8 cellular contexts compared by ENCODE assay signal in genomic region chr5:73497537-73498056, GRCh38. TPM values are rescaled to one million over a fixed set of nuclear protein-coding genes. Genes with fewer than 3 reads are reported as not detected.
DNase-seq lines count a peak whose midpoint lies in the region; ATAC-seq and TF ChIP-seq lines count a peak whose summit lies in the region.

No MANE protein-coding gene starts in this region.

- H3K9me3 Mint-ChIP-seq in Calu3 (ENCODE audit: low read depth, unreplicated experiment), result no peaks in the 10 kb centered on the region
- no peaks in the 10 kb centered on the region for H3K9me3 Mint-ChIP-seq in dendritic cell treated with granulocyte-macrophage colony-stimulating factor and Interleukin-4, amounts not matched to agents 40 ng/mL and 50 ng/mL, for 4 days
- H3K9me3 Mint-ChIP-seq in natural killer cell treated with Interleukin-12 subunit alpha and Interleukin-12 subunit beta and Interleukin-15 and Interleukin-18, amount 100 ng/mL, for 72 hours, result no peaks in the 10 kb centered on the region

- no peaks in the 10 kb centered on the region for H3K27me3 Mint-ChIP-seq in Calu3 (ENCODE audit: unreplicated experiment)
- peaks cover 10% of the 10 kb centered on the region for H3K27me3 Mint-ChIP-seq in dendritic cell treated with granulocyte-macrophage colony-stimulating factor and Interleukin-4, amounts not matched to agents 40 ng/mL and 50 ng/mL, for 4 days
- peaks cover 14 to 17% of the 10 kb centered on the region in 2 donors for H3K27me3 Mint-ChIP-seq in natural killer cell treated with Interleukin-12 subunit alpha and Interleukin-12 subunit beta and Interleukin-15 and Interleukin-18, amount 100 ng/mL, for 72 hours

- DNase-seq in Calu3 (no peak), NCI-H1105 treated with DMSO at 0.1 percent for 48 hours (lab: John Stamatoyannopoulos, UW) (peak; percentile 28), HuH-7.5 (ENCODE audit: low spot score) (no peak), left lobe of liver (ENCODE audit: low spot score) (no peak), NCI-H526 treated with DMSO at 0.1 percent for 48 hours (lab: John Stamatoyannopoulos, UW) (no peak)
- DNase-seq in natural killer cell treated with Interleukin-12 subunit alpha and Interleukin-12 subunit beta and Interleukin-15 and Interleukin-18, amount 100 ng/mL, for 72 hours (ENCODE audit: low spot score), result no peak

- peak overlapping the region; percentile 98 for H3K27ac Mint-ChIP-seq in Calu3 (ENCODE audit: unreplicated experiment)
- peak overlapping the region; percentile 99 for H3K27ac Mint-ChIP-seq in dendritic cell treated with granulocyte-macrophage colony-stimulating factor and Interleukin-4, amounts not matched to agents 40 ng/mL and 50 ng/mL, for 4 days
- peak overlapping the region; percentile 97 to 98 for H3K27ac Mint-ChIP-seq in natural killer cell treated with Interleukin-12 subunit alpha and Interleukin-12 subunit beta and Interleukin-15 and Interleukin-18, amount 100 ng/mL, for 72 hours

- H3K4me1 Mint-ChIP-seq in Calu3 (ENCODE audit: low read depth, unreplicated experiment), result peaks cover 13% of the 10 kb centered on the region
- H3K4me1 Mint-ChIP-seq in dendritic cell treated with granulocyte-macrophage colony-stimulating factor and Interleukin-4, amounts not matched to agents 40 ng/mL and 50 ng/mL, for 4 days (ENCODE audit: low read depth), result peaks cover 31% of the 10 kb centered on the region
- H3K4me1 Mint-ChIP-seq in natural killer cell treated with Interleukin-12 subunit alpha and Interleukin-12 subunit beta and Interleukin-15 and Interleukin-18, amount 100 ng/mL, for 72 hours (ENCODE audit: low read depth in 2 of 2), result peaks cover 27 to 28% of the 10 kb centered on the region in 2 donors

- H3K36me3 Mint-ChIP-seq in Calu3 (ENCODE audit: insufficient read depth, unreplicated experiment), result peaks cover 51% of the 10 kb centered on the region
- peaks cover 46% of the 10 kb centered on the region for H3K36me3 Mint-ChIP-seq in dendritic cell treated with granulocyte-macrophage colony-stimulating factor and Interleukin-4, amounts not matched to agents 40 ng/mL and 50 ng/mL, for 4 days (ENCODE audit: low read depth)
- peaks cover 32% of the 10 kb centered on the region for H3K36me3 Mint-ChIP-seq in natural killer cell treated with Interleukin-12 subunit alpha and Interleukin-12 subunit beta and Interleukin-15 and Interleukin-18, amount 100 ng/mL, for 72 hours

- TF ChIP-seq CTCF in Calu3 (IDR thresholded peaks at IDR 0.05; ENCODE audit: unreplicated experiment), result no peak

- ATAC-seq in natural killer cell treated with Interleukin-12 subunit alpha and Interleukin-12 subunit beta and Interleukin-15 and Interleukin-18, amount 100 ng/mL, for 72 hours, result no peak
- ATAC-seq in left lobe of liver (no peak), HG02610 (IDR thresholded peaks at IDR 0.05; ENCODE audit: unreplicated experiment) (no peak)

- BruUV-seq in Calu3 (replicated peaks; lab: Mats Ljungman, UMichigan), result TSS peak; percentile 93

- CTCF ChIA-PET in Calu3 (lab: Charles Lee), result interaction anchor here (0.6 to 1.9 kb wide), 4 partner anchors 43 to 1043 kb away, joined by 3 to 7 read pairs (median 6); no protein-coding TSS in a partner anchor

- intact Hi-C loops in Calu3 (cut with micrococcal nuclease; ENCODE audit: unreplicated experiment), result loop anchor here (2.0 to 5.0 kb wide), 2 partner anchors 43 to 45 kb away; no protein-coding TSS in a partner anchor
- intact Hi-C loops in dendritic cell treated with granulocyte-macrophage colony-stimulating factor and Interleukin-4, amounts not matched to agents 40 ng/mL and 50 ng/mL, for 4 days (cut with micrococcal nuclease), result loop anchor here (1.0 kb wide), 1 partner anchor 68 kb away; the partner anchor contains the start of genes ANKRA2 and UTP15

- H3K4me3 Mint-ChIP-seq in Calu3 (ENCODE audit: low read depth, unreplicated experiment), result peak overlapping the region; percentile 96
- H3K4me3 Mint-ChIP-seq in dendritic cell treated with granulocyte-macrophage colony-stimulating factor and Interleukin-4, amounts not matched to agents 40 ng/mL and 50 ng/mL, for 4 days, result peak overlapping the region; percentile 95
- peak overlapping the region; percentile 95 for H3K4me3 Mint-ChIP-seq in natural killer cell treated with Interleukin-12 subunit alpha and Interleukin-12 subunit beta and Interleukin-15 and Interleukin-18, amount 100 ng/mL, for 72 hours

RNA-seq across cellular contexts. Expression of gene BTF3, which starts 0.6 kb away (rescaled TPM):
- total RNA-seq in Calu3 (2022) (794 and 872 TPM in 2 replicates), left lobe of liver (140 TPM)
- total RNA-seq in natural killer cell treated with Interleukin-12 subunit alpha and Interleukin-12 subunit beta and Interleukin-15 and Interleukin-18, amount 100 ng/mL, for 72 hours, result 100 to 1,000 TPM; 426 to 537 TPM

RNA-seq across cellular contexts. Expression of gene FOXD1, which starts 49.0 kb away (rescaled TPM):
- total RNA-seq in Calu3 (2022), result 6.4 and 7.8 TPM in 2 replicates
- total RNA-seq in natural killer cell treated with Interleukin-12 subunit alpha and Interleukin-12 subunit beta and Interleukin-15 and Interleukin-18, amount 100 ng/mL, for 72 hours, result 1 to 10 TPM; 1.5 to 2.0 TPM
- total RNA-seq in left lobe of liver, result not detected
